ENCODE assay signal across 26 cellular contexts in the genomic region with DNA sequence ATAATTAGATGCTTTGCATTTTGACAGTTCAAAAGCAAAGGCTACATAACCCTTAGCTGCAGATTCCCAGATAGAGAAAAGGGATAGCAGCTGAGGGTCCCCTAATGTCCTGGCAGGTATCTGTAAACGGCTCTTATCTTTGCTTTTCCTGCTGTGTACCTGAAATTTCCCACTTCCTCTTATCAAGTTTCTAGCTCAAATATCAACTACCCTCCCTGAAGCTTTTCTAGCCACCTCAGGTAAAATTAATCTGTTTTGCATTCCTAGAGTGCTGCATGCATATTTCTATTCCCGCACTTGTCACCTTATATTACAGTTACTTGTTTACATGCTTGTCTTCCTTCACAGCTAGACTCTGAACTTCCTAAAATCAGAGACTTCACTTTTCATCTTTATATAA. TPM values are rescaled to one million over a fixed set of nuclear protein-coding genes. Genes with fewer than 3 reads are reported as not detected.
DNase-seq lines count a peak whose midpoint lies in the region; ATAC-seq, FAIRE-seq and TF ChIP-seq lines count a peak whose summit lies in the region.
"Had no signal": no experiment of that assay in that cellular context is flagged by ENCODE, and none has a peak within 500 bp of the region (broad histone marks: within the 10 kb centered on the region; RNA-seq: fewer than 3 reads in every experiment).

No MANE protein-coding gene starts in this region.

- H3K79me2 ChIP-seq in GM12878 (ENCODE audit: control insufficient read depth, insufficient read depth, low read length) (no peaks in the 10 kb centered on the region), osteoblast (ENCODE audit: insufficient read depth, low read length) (no peaks in the 10 kb centered on the region)

- H4K20me1 ChIP-seq in GM12878 (ENCODE audit: control insufficient read depth, insufficient read depth) (no peaks in the 10 kb centered on the region), osteoblast (ENCODE audit: insufficient read depth, low read length) (no peaks in the 10 kb centered on the region)

- DNase-seq in GM12891 (ENCODE audit: insufficient read length, low spot score) (no peak), GM12878 (ENCODE audit: low read depth, low spot score) (no peak), germinal center (ENCODE audit: low spot score) (peak; percentile 38), left ventricle myocardium superior (no peak), osteoblast (ENCODE audit: insufficient read length, low spot score, missing footprints) (no peak)
- DNase-seq: ACHN; BE2C; C1 segment of cervical spinal cord; CD4-positive, CD25-positive, alpha-beta regulatory T cell; CD8-positive, alpha-beta memory T cell; COR-L47; DMS 273 treated with DMSO at 0.1 percent for 48 hours; DMS53; DND-41; EL; H9; IMR-90; KBM-7 had no signal

- no TSS peak for BruUV-seq in GM12878 (replicated peaks; lab: Mats Ljungman, UMichigan)

- RAD21 ChIA-PET in GM12878 (lab: Charles Lee; ENCODE audit: unreplicated experiment), result no interaction called here

- H2AFZ ChIP-seq in GM12878 (ENCODE audit: control insufficient read depth, low read depth, low read length), result no peak overlapping the region
- no peak overlapping the region for H2AFZ ChIP-seq in osteoblast (ENCODE audit: low read length)

- TF ChIP-seq RAD21 in GM12878 (IDR thresholded peaks at IDR 0.05; ENCODE audit: insufficient read depth, low read depth, low read length), result no peak

- POLR2A ChIA-PET in GM12878 (lab: Charles Lee), result no interaction called here

- no peak for TF ChIP-seq CTCF in GM12878 (IDR thresholded peaks at IDR 0.05 in 2 of 3, conservative IDR thresholded peaks at IDR 0.05 in 1 of 3; ENCODE audit: control insufficient read depth in 2 of 3, extremely low read depth in 1 of 3, insufficient read depth in 1 of 3, low read depth in 3 of 3, low read length in 3 of 3)
- no peak for TF ChIP-seq CTCF in osteoblast (IDR thresholded peaks at IDR 0.05; ENCODE audit: extremely low read depth, low read depth, low read length)

- TF ChIP-seq POLR2A in GM12891 (IDR thresholded peaks at IDR 0.05; ENCODE audit: low read depth, low read length) (no peak), GM12878 (IDR thresholded peaks at IDR 0.05; ENCODE audit: low read depth, low read length) (no peak)

- FAIRE-seq in GM12891 (lab: Jason Lieb, UNC) (no peak), GM12878 (lab: Jason Lieb, UNC) (no peak)
- FAIRE-seq: A204.1, GM12892, GM18507, H1 had no signal

- H3K27me3 ChIP-seq in GM12878 (replicated peaks in 1 of 2; ENCODE audit: control insufficient read depth in 2 of 2, insufficient read depth in 2 of 2, low read length in 1 of 2) (no peaks in the 10 kb centered on the region), osteoblast (ENCODE audit: insufficient read depth, low read length) (no peaks in the 10 kb centered on the region)
- H3K27me3 ChIP-seq: BE2C had no signal

- H3K27ac ChIP-seq in GM12878 (ENCODE audit: control insufficient read depth, insufficient read depth) (no peak overlapping the region), osteoblast (ENCODE audit: low read depth, low read length) (no peak overlapping the region)
- H3K27ac ChIP-seq: HL-60 had no signal

- H3K4me2 ChIP-seq in GM12878 (ENCODE audit: control insufficient read depth, insufficient read depth) (no peak overlapping the region), osteoblast (ENCODE audit: insufficient read depth, low read length) (no peak overlapping the region)

- CTCF ChIA-PET in GM12878 (lab: Yijun Ruan, JAX), result interaction anchor here (0.6 kb wide), 1 partner anchor 285 kb away, joined by 3 read pairs; no protein-coding TSS in a partner anchor

- no peaks in the 10 kb centered on the region for H3K36me3 ChIP-seq in GM12878 (ENCODE audit: control insufficient read depth in 2 of 2, insufficient read depth in 2 of 2, low read length in 1 of 2)
- no peaks in the 10 kb centered on the region for H3K36me3 ChIP-seq in osteoblast (ENCODE audit: insufficient read depth, low read length)
- H3K36me3 ChIP-seq: BE2C had no signal

- no peaks in the 10 kb centered on the region for H3K9me3 ChIP-seq in GM12878 (replicated peaks; ENCODE audit: control insufficient read depth, insufficient read depth, low read length)
- no peaks in the 10 kb centered on the region for H3K9me3 ChIP-seq in osteoblast (ENCODE audit: low read depth, low read length)
- H3K9me3 ChIP-seq: BE2C had no signal

- no peak overlapping the region for H3K4me3 ChIP-seq in GM12878
- H3K4me3 ChIP-seq in osteoblast (ENCODE audit: insufficient read depth, low read length), result no peak overlapping the region

- H3K9ac ChIP-seq in GM12878 (ENCODE audit: control insufficient read depth, insufficient read depth, low read length), result no peak overlapping the region

- intact Hi-C loops in GM12878 (cut with micrococcal nuclease; ENCODE audit: unreplicated experiment), result no loop called here
- intact Hi-C loops in left ventricle myocardium superior (cut with micrococcal nuclease), result no loop called here

- in situ Hi-C loops in GM12878 (cut with MboI), result no loop called here

- H3K4me1 ChIP-seq in GM12878 (ENCODE audit: control insufficient read depth, insufficient read depth, low read length) (no peaks in the 10 kb centered on the region), osteoblast (ENCODE audit: insufficient read depth, low read length) (peaks cover 27% of the 10 kb centered on the region)

- ATAC-seq in GM18867 (IDR thresholded peaks at IDR 0.05; ENCODE audit: unreplicated experiment) (peak; percentile 42), GM12878 (no peak), left ventricle myocardium superior (no peak), HG02852 (IDR thresholded peaks at IDR 0.05; ENCODE audit: unreplicated experiment) (no peak)

- TF ChIP-seq EP300 in GM12878 (IDR thresholded peaks at IDR 0.05; ENCODE audit: borderline replicate concordance in 1 of 2, control insufficient read depth in 1 of 2, low read depth in 2 of 2, low read length in 2 of 2), result no peak

- WGBS in GM12878 (ENCODE audit: insufficient coverage, insufficient replicate concordance, low lambda C conversion rate, missing lambda C conversion rate), result 0% methylated on average over 2 of the region's 2 CpGs

- SMC1A ChIA-PET in GM12878 (lab: Charles Lee; ENCODE audit: uncharacterized antibody, unreplicated experiment), result interaction anchor here (0.9 kb wide), 1 partner anchor 24 kb away, joined by 3 read pairs; no protein-coding TSS in a partner anchor

TF ChIP-seq in GM12891, 5 proteins besides CTCF, POLR2A, EP300 and RAD21:
- TF ChIP-seq SPI1 (IDR thresholded peaks at IDR 0.05; ENCODE audit: low read depth, low read length) (peak; percentile 79), POLR2AphosphoS5 (IDR thresholded peaks at IDR 0.05; ENCODE audit: low read depth, low read length) (no peak), POU2F2 (IDR thresholded peaks at IDR 0.05; ENCODE audit: low read depth, low read length) (no peak), TAF1 (IDR thresholded peaks at IDR 0.05; ENCODE audit: low read depth, low read length) (no peak), PAX5 (IDR thresholded peaks at IDR 0.05; ENCODE audit: insufficient read depth, low read length, severe bottlenecking) (no peak)

TF ChIP-seq in GM12878, 131 proteins besides CTCF, POLR2A, EP300 and RAD21:
- TF ChIP-seq SPI1 (IDR thresholded peaks at IDR 0.05; ENCODE audit: borderline replicate concordance, insufficient read depth, low read depth, low read length), result peak; percentile 71
- no peak for TF ChIP-seq MTA2 (IDR thresholded peaks at IDR 0.05; ENCODE audit: low read depth)

RNA-seq across cellular contexts. Expression of a gene that starts 55.6 kb away (rescaled TPM):
- polyA plus RNA-seq in GM12891 (2012; ENCODE audit: low read depth, missing spikeins), result 0.01 TPM
- total RNA-seq in GM12878 (2013; cell fraction: nucleolus; rRNA removed), result not detected in 2 replicates
- total RNA-seq in GM12878 (2014; rRNA removed) (not detected in 2 replicates), GM12878 (2014; rRNA removed; fragmentation: Illumina TruSeq; extraction: Trizol) (not detected in 2 replicates), GM12878 (2021) (not detected in 2 replicates), left ventricle myocardium superior (not detected), osteoblast (not detected in 2 replicates)
- polyA plus RNA-seq in GM12878 (2011; ENCODE audit: low read depth), result not detected
- polyA plus RNA-seq in GM12878 (2011; rRNA removed) (not detected in 2 replicates), GM12878 (2014; fragmentation: Illumina TruSeq; extraction: Trizol) (not detected in 2 replicates), GM12878 (2014; fragmentation: Nextera tagmentation; extraction: Ambion mirVana) (under 1 TPM; under 0.01 to 0.05 TPM), GM12878 (2014; rRNA removed) (not detected in 2 replicates), GM12878 (2016; fragmentation: Nextera tagmentation; extraction: Ambion mirVana) (under 1 TPM; 0.03 to 0.08 TPM)
- not detected in 2 replicates for polyA plus RNA-seq in GM12878 (2011; cell fraction: cytosol; rRNA removed)
- not detected in 2 replicates for polyA plus RNA-seq in GM12878 (2011; cell fraction: nucleus; rRNA removed)
- polyA plus RNA-seq in GM12878 (2012), result 0.01 and 0.03 TPM in 2 replicates
- polyA minus RNA-seq in GM12878 (2011; rRNA and poly(A)+ RNA removed), result not detected in 2 replicates
- not detected in 2 replicates for polyA minus RNA-seq in GM12878 (2011; cell fraction: cytosol; rRNA and poly(A)+ RNA removed)
- under 0.01 TPM in 1 of 2 replicates, not detected in the other for polyA minus RNA-seq in GM12878 (2011; cell fraction: nucleus; rRNA and poly(A)+ RNA removed)
- total RNA-seq: CD4-positive, CD25-positive, alpha-beta regulatory T cell; CD8-positive, alpha-beta memory T cell; G401; IMR-90 had no signal
- polyA plus RNA-seq: CD4-positive, CD25-positive, alpha-beta regulatory T cell; CD8-positive, alpha-beta memory T cell; IMR-90 had no signal
